In the genomic region with DNA sequence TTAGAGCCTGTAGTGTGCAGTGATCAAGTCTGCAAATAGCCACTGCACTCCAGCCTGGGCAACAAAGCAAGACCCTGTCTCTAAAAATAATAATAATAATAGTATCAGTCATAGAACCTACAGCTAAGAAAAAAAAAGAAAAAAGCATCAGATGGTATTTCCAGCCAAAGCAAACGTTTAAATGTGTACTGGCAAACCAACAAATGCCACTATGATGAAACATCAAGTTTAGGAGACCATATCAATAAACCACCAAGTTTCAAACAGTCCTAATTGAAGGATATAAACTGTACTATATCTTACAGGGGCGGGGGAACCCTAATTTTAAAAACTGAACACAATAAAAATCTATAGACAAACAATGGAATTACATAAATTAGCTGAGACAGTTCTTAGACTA, we compare ENCODE assay signal across 2 cellular contexts.
TF ChIP-seq lines count a peak whose summit lies in the region.

No MANE protein-coding gene starts in this region.

TF ChIP-seq in IMR-90, 13 proteins besides CTCF, POLR2A, EP300 and RAD21:
- no peak for TF ChIP-seq MAFK (IDR thresholded peaks at IDR 0.05; ENCODE audit: low read depth, low read length)

TF ChIP-seq in HepG2, 621 proteins besides CTCF, POLR2A, EP300 and RAD21:
- TF ChIP-seq MAFK (conservative IDR thresholded peaks at IDR 0.05 in 1 of 2, IDR thresholded peaks at IDR 0.05 in 1 of 2; ENCODE audit: low read length in 2 of 2) (no peak), GATA4 (IDR thresholded peaks at IDR 0.05; ENCODE audit: borderline replicate concordance, low read depth) (no peak), RFXAP (CRISPR knock-in tag; IDR thresholded peaks at IDR 0.05; ENCODE audit: borderline replicate concordance) (no peak), MATR3 (CRISPR knock-in tag; IDR thresholded peaks at IDR 0.05) (no peak), ZNF121 (CRISPR knock-in tag; IDR thresholded peaks at IDR 0.05) (peak; percentile 74)
